2 cellular contexts compared by ENCODE assay signal in the genomic region with DNA sequence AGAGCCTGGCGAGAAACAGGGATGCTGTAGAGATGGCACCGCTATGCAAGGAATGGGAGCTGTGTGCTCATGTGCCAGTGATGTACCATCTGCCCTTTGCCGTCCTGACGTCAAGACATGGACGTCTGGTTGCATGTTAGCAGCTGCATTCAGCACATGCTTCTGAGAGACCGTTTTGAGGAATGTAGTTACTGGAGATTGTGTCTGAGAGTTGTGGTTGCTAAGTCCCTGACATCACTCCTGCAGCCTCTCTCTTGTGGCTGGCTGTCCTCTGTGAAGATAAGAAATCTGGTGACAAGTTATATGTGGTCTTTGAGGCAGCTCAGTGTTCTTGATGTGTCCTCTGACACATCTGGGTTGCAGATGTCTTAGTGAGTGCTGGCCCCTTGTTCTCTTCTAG.
TF ChIP-seq lines count a peak whose summit lies in the region.

No MANE protein-coding gene starts in this region.

TF ChIP-seq in IMR-90, 13 proteins besides CTCF, POLR2A, EP300 and RAD21:
- TF ChIP-seq BHLHE40 (IDR thresholded peaks at IDR 0.05; ENCODE audit: low read depth, low read length) (no peak), MXI1 (IDR thresholded peaks at IDR 0.05; ENCODE audit: borderline replicate concordance, low read depth, low read length) (0 out of 2 replicates have a peak, but pooled peaks have one; percentile 26)

TF ChIP-seq in GM23338, 12 proteins besides CTCF, POLR2A, EP300 and RAD21:
- TF ChIP-seq, protein P1, sequence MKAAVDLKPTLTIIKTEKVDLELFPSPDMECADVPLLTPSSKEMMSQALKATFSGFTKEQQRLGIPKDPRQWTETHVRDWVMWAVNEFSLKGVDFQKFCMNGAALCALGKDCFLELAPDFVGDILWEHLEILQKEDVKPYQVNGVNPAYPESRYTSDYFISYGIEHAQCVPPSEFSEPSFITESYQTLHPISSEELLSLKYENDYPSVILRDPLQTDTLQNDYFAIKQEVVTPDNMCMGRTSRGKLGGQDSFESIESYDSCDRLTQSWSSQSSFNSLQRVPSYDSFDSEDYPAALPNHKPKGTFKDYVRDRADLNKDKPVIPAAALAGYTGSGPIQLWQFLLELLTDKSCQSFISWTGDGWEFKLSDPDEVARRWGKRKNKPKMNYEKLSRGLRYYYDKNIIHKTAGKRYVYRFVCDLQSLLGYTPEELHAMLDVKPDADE (IDR thresholded peaks at IDR 0.05): no peak
- no peak for TF ChIP-seq EZH2phosphoT487 (IDR thresholded peaks at IDR 0.05; ENCODE audit: unreplicated experiment)
- TF ChIP-seq POLR2AphosphoS5 (IDR thresholded peaks at IDR 0.05; ENCODE audit: low read depth): no peak
- TF ChIP-seq ZNF462 (CRISPR knock-in tag; IDR thresholded peaks at IDR 0.05): no peak
- TF ChIP-seq EZH2 (IDR thresholded peaks at IDR 0.05; ENCODE audit: low read depth, unreplicated experiment): no peak
- TF ChIP-seq ZNF331 (CRISPR knock-in tag; IDR thresholded peaks at IDR 0.05; ENCODE audit: low read depth): no peak
- no peak for TF ChIP-seq NANOG (IDR thresholded peaks at IDR 0.05; ENCODE audit: borderline replicate concordance)
- no peak for TF ChIP-seq CREB1 (CRISPR knock-in tag; IDR thresholded peaks at IDR 0.05; ENCODE audit: low read depth)
- no peak for TF ChIP-seq JUNB (IDR thresholded peaks at IDR 0.05; ENCODE audit: unreplicated experiment)
- no peak for TF ChIP-seq REST (IDR thresholded peaks at IDR 0.05; ENCODE audit: unreplicated experiment)
- no peak for TF ChIP-seq STAT1 (IDR thresholded peaks at IDR 0.05; ENCODE audit: unreplicated experiment)
- TF ChIP-seq ZNF114 (CRISPR knock-in tag; IDR thresholded peaks at IDR 0.05): no peak
